ENCODE assay signal across 1 cellular context in genomic region chr3:171781711-171782127, GRCh38.
TF ChIP-seq lines count a peak whose summit lies in the region.

No MANE protein-coding gene starts in this region.

TF ChIP-seq in HEK293, 187 proteins besides CTCF, POLR2A, EP300 and RAD21 (continued from another document):
- no peak for TF ChIP-seq KLF16 (tag by site-specific recombination; IDR thresholded peaks at IDR 0.05)
- no peak for TF ChIP-seq ZNF585B (tag by site-specific recombination; IDR thresholded peaks at IDR 0.05)
- TF ChIP-seq, protein P1, sequence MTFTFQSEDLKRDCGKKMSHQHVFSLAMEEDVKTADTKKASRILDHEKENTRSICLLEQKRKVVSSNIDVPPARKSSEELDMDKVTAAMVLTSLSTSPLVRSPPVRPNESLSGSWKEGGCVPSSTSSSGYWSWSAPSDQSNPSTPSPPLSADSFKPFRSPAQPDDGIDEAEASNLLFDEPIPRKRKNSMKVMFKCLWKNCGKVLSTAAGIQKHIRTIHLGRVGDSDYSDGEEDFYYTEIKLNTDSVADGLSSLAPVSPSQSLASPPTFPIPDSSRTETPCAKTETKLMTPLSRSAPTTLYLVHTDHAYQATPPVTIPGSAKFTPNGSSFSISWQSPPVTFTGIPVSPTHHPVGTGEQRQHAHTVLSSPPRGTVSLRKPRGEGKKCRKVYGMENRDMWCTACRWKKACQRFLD (tag by site-specific recombination; IDR thresholded peaks at IDR 0.05): no peak
